Comparison of ENCODE assay signal across 11 cellular contexts in the genomic region with DNA sequence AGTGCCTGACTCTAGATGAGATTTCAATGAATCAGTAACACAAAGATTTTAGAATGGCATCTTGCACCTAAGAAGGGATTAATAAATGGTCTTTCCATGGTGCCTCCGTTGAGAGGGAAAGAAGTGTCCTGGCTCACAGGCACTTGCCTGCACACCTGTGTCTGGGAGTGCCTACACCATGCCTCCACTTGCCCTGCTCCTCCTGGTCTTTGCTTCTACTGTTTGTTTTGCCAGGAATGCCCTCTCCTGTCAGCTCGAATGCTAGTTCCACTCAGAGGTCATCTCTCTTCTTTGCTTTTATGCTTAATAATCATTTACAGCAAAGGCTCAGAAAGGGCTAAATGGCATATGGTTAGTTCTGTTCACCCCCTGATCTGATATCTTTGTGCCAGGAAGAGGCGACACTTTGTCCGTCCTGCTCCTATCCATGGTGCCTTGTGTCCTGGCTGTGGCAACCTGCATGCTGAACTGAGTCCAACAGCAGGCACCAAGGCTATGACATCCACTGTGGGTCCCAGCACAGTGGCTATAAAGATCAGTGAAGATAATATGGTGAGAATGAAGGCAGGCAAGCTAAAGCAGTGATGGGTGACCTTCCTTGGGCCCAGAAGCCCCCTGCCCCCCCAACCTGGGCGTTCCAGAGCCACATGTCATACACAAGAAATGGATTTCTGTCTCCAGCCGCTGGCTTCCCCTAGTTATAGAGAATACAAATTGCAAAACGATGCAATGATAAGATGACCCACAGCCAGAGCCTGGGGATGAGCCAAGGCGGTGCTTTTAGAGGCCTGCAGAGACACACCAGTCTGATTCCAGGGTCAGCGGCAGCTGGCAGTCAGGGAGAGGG. TPM values are rescaled to one million over a fixed set of nuclear protein-coding genes. Genes with fewer than 3 reads are reported as not detected.
A peak's percentile ranks its signal among the peaks of the same experiment; 100 is the strongest.
DNase-seq lines count a peak whose midpoint lies in the region; ATAC-seq and TF ChIP-seq lines count a peak whose summit lies in the region.
"Had no signal": no experiment of that assay in that cellular context is flagged by ENCODE, and none has a peak within 500 bp of the region (broad histone marks: within the 10 kb centered on the region; RNA-seq: fewer than 3 reads in every experiment).

No MANE protein-coding gene starts in this region.

- TF ChIP-seq POLR2A in body of pancreas (IDR thresholded peaks at IDR 0.05) = no peak

- H3K4me3 ChIP-seq in body of pancreas (peak overlapping the region; percentile 9 to 64), kidney epithelial cell (ENCODE audit: low read depth, low read length) (peak overlapping the region; percentile 61), smooth muscle cell (peak overlapping the region; percentile 78)

- WGBS in body of pancreas, 2 donors = 18 to 28% methylated on average over 8 to 9 of the region's 9 CpGs
- WGBS in smooth muscle cell (ENCODE audit: low lambda C conversion rate) = 47% methylated on average over 9 of the region's 9 CpGs

- H4K20me1 ChIP-seq in smooth muscle cell (ENCODE audit: low read depth) = peaks cover 4% of the 10 kb centered on the region

- peak overlapping the region; percentile 87 for H2AFZ ChIP-seq in smooth muscle cell (ENCODE audit: low read depth)

- TF ChIP-seq CTCF in body of pancreas (IDR thresholded peaks at IDR 0.05) (no peak), kidney epithelial cell (IDR thresholded peaks at IDR 0.05; ENCODE audit: insufficient read depth, low read length, poor library complexity, severe bottlenecking) (no peak), smooth muscle cell (IDR thresholded peaks at IDR 0.05; ENCODE audit: borderline replicate concordance, insufficient read depth, poor library complexity, severe bottlenecking) (no peak)

- intact Hi-C loops in body of pancreas (cut with DNase I) = no loop called here

- H3K9ac ChIP-seq in smooth muscle cell (ENCODE audit: low read depth) = peak overlapping the region; percentile 70

- DNase-seq in HT-29 (ENCODE audit: low spot score) (peak; percentile 26), body of pancreas (peak; percentile 16 to 41 (median 26)), kidney epithelial cell (ENCODE audit: low read depth) (no peak), smooth muscle cell (lab: John Stamatoyannopoulos, UW; ENCODE audit: unreplicated experiment) (no peak), NCI-H1436 (lab: John Stamatoyannopoulos, UW) (no peak)
- DNase-seq in stimulated activated CD8-positive, alpha-beta memory T cell treated with anti-CD3 and anti-CD28 coated beads, Interleukin-4, amount 100 ng/mL, for 48 hours = no peak
- DNase-seq: naive thymus-derived CD4-positive, alpha-beta T cell; NCI-H2107 had no signal

- H3K27me3 ChIP-seq in body of pancreas (no peaks in the 10 kb centered on the region), kidney epithelial cell (ENCODE audit: control insufficient read depth, insufficient read depth, low read length) (no peaks in the 10 kb centered on the region), smooth muscle cell (ENCODE audit: low read depth) (no peaks in the 10 kb centered on the region)

- H3K4me1 ChIP-seq in body of pancreas (peaks cover 64% of the 10 kb centered on the region), smooth muscle cell (ENCODE audit: low read depth) (peaks cover 49% of the 10 kb centered on the region)

- ATAC-seq in body of pancreas (no peak), HG03097 (IDR thresholded peaks at IDR 0.05; ENCODE audit: low FRiP score, unreplicated experiment) (no peak), GM21367 (IDR thresholded peaks at IDR 0.05; ENCODE audit: unreplicated experiment) (no peak)

- H3K36me3 ChIP-seq in body of pancreas (replicated peaks in 1 of 2; ENCODE audit: insufficient read depth in 1 of 2, low read depth in 2 of 2) (no peaks in the 10 kb centered on the region), kidney epithelial cell (ENCODE audit: control insufficient read depth, insufficient read depth, low read length) (no peaks in the 10 kb centered on the region), smooth muscle cell (ENCODE audit: low read depth) (no peaks in the 10 kb centered on the region)

- H3K79me2 ChIP-seq in smooth muscle cell (ENCODE audit: low read depth) = no peaks in the 10 kb centered on the region

- H3K4me2 ChIP-seq in smooth muscle cell = peak overlapping the region; percentile 89

- H3K9me3 ChIP-seq in body of pancreas (no peaks in the 10 kb centered on the region), smooth muscle cell (replicated peaks; ENCODE audit: low read depth) (no peaks in the 10 kb centered on the region)

- H3K27ac ChIP-seq in body of pancreas (peak overlapping the region; percentile 89 to 97 (median 92)), smooth muscle cell (ENCODE audit: low read depth) (peak overlapping the region; percentile 75)

- peaks cover 30% of the 10 kb centered on the region for H3F3A ChIP-seq in smooth muscle cell (ENCODE audit: low read depth)

RNA-seq across cellular contexts. Expression of a gene that starts 1.4 kb away (rescaled TPM):
- total RNA-seq in HT-29 (2014; rRNA removed; shearing (Covaris generic)) = 119 and 136 TPM in 2 replicates
- 10 to 100 TPM; 22.1 to 26.0 TPM for total RNA-seq in body of pancreas
- 18.9 and 24.2 TPM in 2 replicates for total RNA-seq in kidney epithelial cell
- total RNA-seq in smooth muscle cell = 4.5 and 4.9 TPM in 2 replicates
- 1.4 and 7.0 TPM in 2 replicates for polyA plus RNA-seq in smooth muscle cell
- polyA plus RNA-seq: naive thymus-derived CD4-positive, alpha-beta T cell had no signal

RNA-seq across cellular contexts. Expression of a gene that starts 32.2 kb away (rescaled TPM):
- not detected in 2 replicates for total RNA-seq in HT-29 (2014; rRNA removed; shearing (Covaris generic))
- total RNA-seq in body of pancreas = not detected
- 0.25 and 0.96 TPM in 2 replicates for total RNA-seq in kidney epithelial cell
- total RNA-seq in smooth muscle cell = 1.6 and 2.3 TPM in 2 replicates
- polyA plus RNA-seq in smooth muscle cell = 3.9 and 7.2 TPM in 2 replicates
- total RNA-seq: naive thymus-derived CD4-positive, alpha-beta T cell; T-helper 2 cell treated with Interferon-gamma antibody and Interleukin-4, amounts not matched to agents 100 ng/mL and 5 ng/mL, for 36 hours had no signal
- polyA plus RNA-seq: naive thymus-derived CD4-positive, alpha-beta T cell had no signal

RNA-seq across cellular contexts. Expression of a gene that starts 53.8 kb away (rescaled TPM):
- 0.08 TPM in 1 of 2 replicates, not detected in the other for total RNA-seq in HT-29 (2014; rRNA removed; shearing (Covaris generic))
- total RNA-seq in body of pancreas (not detected), kidney epithelial cell (0.71 TPM in 1 of 2 replicates, not detected in the other), smooth muscle cell (0.27 TPM in 2 replicates)
- polyA plus RNA-seq in smooth muscle cell = 0.24 TPM in 1 of 2 replicates, not detected in the other

Comparison
In these comparisons a context has a peak if more than half of its experiments do, and no peak if none do; other contexts are left out.
1. DNase-seq: peak in HT-29 (single experiment) and body of pancreas (4 of 4); none in kidney epithelial cell (single experiment), smooth muscle cell (single experiment), NCI-H1436 (single experiment) and stimulated activated CD8-positive, alpha-beta memory T cell treated with anti-CD3 and anti-CD28 coated beads, Interleukin-4, amount 100 ng/mL, for 48 hours (single experiment).
2. Peak in every context shown above with its lines, with median percentiles within 50 percentile points of each other: H3K4me3 ChIP-seq.